In genomic region chr3:53702776-53703175, GRCh38 we compare ENCODE assay signal across 23 cellular contexts.
A peak's percentile ranks its signal among the peaks of the same experiment; 100 is the strongest.
DNase-seq lines count a peak whose midpoint lies in the region; TF ChIP-seq lines count a peak whose summit lies in the region.
"Had no signal": no experiment of that assay in that cellular context is flagged by ENCODE, and none has a peak within 500 bp of the region (broad histone marks: within the 10 kb centered on the region; RNA-seq: fewer than 3 reads in every experiment).

No MANE protein-coding gene starts in this region.

- H3K4me1 ChIP-seq in MM.1S (ENCODE audit: low read length) (peaks cover 47% of the 10 kb centered on the region), neutrophil (ENCODE audit: control insufficient read depth in 1 of 2, insufficient read depth in 1 of 2, low read depth in 1 of 2, low read length in 1 of 2) (peaks cover 99 to 100% of the 10 kb centered on the region in 2 experiments)

- H3K4me3 ChIP-seq in MM.1S (ENCODE audit: low read length) (no peak overlapping the region), neutrophil (ENCODE audit: low read depth in 1 of 2, low read length in 1 of 2) (peak overlapping the region; percentile 6 to 31)
- H3K4me3 ChIP-seq: MG63 had no signal

- no peaks in the 10 kb centered on the region for H3K9me3 ChIP-seq in MM.1S (replicated peaks; ENCODE audit: insufficient read depth, low read length)
- no peaks in the 10 kb centered on the region for H3K9me3 ChIP-seq in neutrophil
- H3K9me3 ChIP-seq: MG63 had no signal

- peaks cover 16% of the 10 kb centered on the region for H3F3A ChIP-seq in MM.1S (ENCODE audit: insufficient read depth, low read length)

- H2AFZ ChIP-seq in MM.1S (ENCODE audit: low read length), result 0 out of 2 replicates have a peak overlapping the region, but pooled peaks have one; percentile 2

- H3K27me3 ChIP-seq in MM.1S (replicated peaks; ENCODE audit: insufficient read depth, low read length) (no peaks in the 10 kb centered on the region), neutrophil (no peaks in the 10 kb centered on the region)
- H3K27me3 ChIP-seq: MG63 had no signal

- H3K27ac ChIP-seq in MM.1S (ENCODE audit: low read length), result peak overlapping the region; percentile 61
- H3K27ac ChIP-seq in neutrophil, result peak overlapping the region; percentile 87
- H3K27ac ChIP-seq: C4-2B had no signal

- no peak overlapping the region for H3K9ac ChIP-seq in MM.1S (ENCODE audit: low read length)

- H3K36me3 ChIP-seq in MM.1S (replicated peaks; ENCODE audit: insufficient read depth, low read length) (no peaks in the 10 kb centered on the region), neutrophil (no peaks in the 10 kb centered on the region)
- H3K36me3 ChIP-seq: MG63 had no signal

- H3K79me2 ChIP-seq in MM.1S (ENCODE audit: low read length), result no peaks in the 10 kb centered on the region

- TF ChIP-seq CTCF in MM.1S (IDR thresholded peaks at IDR 0.05; ENCODE audit: low read length) (no peak), neutrophil (IDR thresholded peaks at IDR 0.05) (no peak)

- H3K4me2 ChIP-seq in MM.1S (ENCODE audit: low read depth, low read length), result no peak overlapping the region

- peak; percentile 8 for DNase-seq in NCI-H2171 treated with DMSO at 0.1 percent for 48 hours (lab: John Stamatoyannopoulos, UW)
- no peak for DNase-seq in NCI-H2171 (lab: John Stamatoyannopoulos, UW)
- DNase-seq in MM.1S, result peak; percentile 82
- peak; percentile 32 for DNase-seq in ecto neural progenitor cell (ENCODE audit: low spot score)
- no peak for DNase-seq in KG1 (lab: John Stamatoyannopoulos, UW)
- DNase-seq in NCI-H1092 treated with DMSO at 0.1 percent for 48 hours (lab: John Stamatoyannopoulos, UW), result no peak
- DNase-seq in NCI-H128 (lab: John Stamatoyannopoulos, UW; ENCODE audit: unreplicated experiment), result no peak
- DNase-seq: 8988T; AML-193; CD8-positive, alpha-beta memory T cell; EL; H9; HFFc6; MG63; NCI-H1048; NCI-H1436 treated with DMSO at 0.1 percent for 48 hours; NCI-H2029; NCI-H345; NCI-H526; OCI-M1; SIG-M5 had no signal

- no peaks in the 10 kb centered on the region for H4K20me1 ChIP-seq in MM.1S (ENCODE audit: insufficient read depth, low read length)

- H3K9me2 ChIP-seq in MM.1S (replicated peaks; ENCODE audit: insufficient read depth, low read length), result no peaks in the 10 kb centered on the region

Comparison
In these comparisons a context has a peak if more than half of its experiments do, and no peak if none do; other contexts are left out.
1. DNase-seq: peak in NCI-H2171 treated with DMSO at 0.1 percent for 48 hours (single experiment), MM.1S (single experiment) and ecto neural progenitor cell (single experiment); none in NCI-H2171 (single experiment), KG1 (single experiment), NCI-H1092 treated with DMSO at 0.1 percent for 48 hours (single experiment) and NCI-H128 (single experiment).